Comparison of ENCODE assay signal across 8 cellular contexts in the genomic region with DNA sequence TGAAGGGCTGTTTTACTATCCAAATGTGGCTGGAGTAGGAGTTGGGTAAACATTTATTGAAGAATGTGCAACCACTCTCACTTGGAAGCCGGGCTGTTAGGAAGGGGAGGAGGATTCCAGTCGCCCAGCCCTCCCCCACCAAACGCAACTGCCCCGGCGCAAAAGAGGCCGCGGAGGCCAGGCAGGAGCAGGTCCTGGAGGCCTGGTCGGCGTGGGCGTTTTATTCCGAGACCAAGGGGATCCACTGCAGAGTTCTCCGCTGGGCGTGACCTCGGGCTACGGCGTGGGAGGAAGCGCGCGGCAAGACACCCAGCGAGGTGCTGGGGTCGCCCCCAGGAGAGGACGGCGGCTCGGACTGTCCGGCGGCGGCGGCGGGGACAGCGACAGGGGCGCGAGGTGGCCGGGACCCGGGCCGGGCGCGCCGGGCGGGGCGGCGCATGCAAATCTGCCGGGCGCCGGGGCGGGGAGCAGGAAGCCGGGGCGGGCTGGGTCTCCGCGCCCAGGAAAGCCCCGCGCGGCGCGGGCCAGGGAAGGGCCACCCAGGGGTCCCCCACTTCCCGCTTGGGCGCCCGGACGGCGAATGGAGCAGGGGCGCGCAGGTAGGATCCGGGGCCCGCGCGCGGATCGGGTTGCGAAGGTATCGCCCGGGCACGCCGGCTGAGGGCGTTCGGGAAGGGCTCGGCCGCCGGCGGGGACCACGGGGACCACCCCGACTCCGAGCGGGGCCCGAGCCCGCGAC. TPM values are rescaled to one million over a fixed set of nuclear protein-coding genes. Genes with fewer than 3 reads are reported as not detected.
DNase-seq lines count a peak whose midpoint lies in the region; ATAC-seq, FAIRE-seq and TF ChIP-seq lines count a peak whose summit lies in the region.

A gene (plus strand): TSS at position 553 of the 739 bp plus-strand sequence. CDS start 26,230 bp downstream, outside the sequence.

- DNase-seq in astrocyte (ENCODE audit: low read depth) (peak; percentile 69), NCI-H2227 treated with DMSO at 0.1 percent for 48 hours (lab: John Stamatoyannopoulos, UW) (no peak), NCI-H524 treated with DMSO at 0.1 percent for 48 hours (lab: John Stamatoyannopoulos, UW) (no peak)

- peak within 1 kb of the TSS; percentile 71 for H3K27ac Mint-ChIP-seq in astrocyte (ENCODE audit: unreplicated experiment)

- peak within 1 kb of the TSS; percentile 82 for H3K27ac ChIP-seq in astrocyte (ENCODE audit: low read depth, low read length)

- H3K36me3 ChIP-seq in astrocyte (ENCODE audit: insufficient read depth, low read length) (no peaks in the 10 kb centered on the region), skeletal muscle satellite cell (ENCODE audit: insufficient read depth, low read length) (no peaks in the 10 kb centered on the region)

- H3K9me3 ChIP-seq in astrocyte (ENCODE audit: insufficient read depth, low read depth, low read length) (no peaks in the 10 kb centered on the region), skeletal muscle satellite cell (replicated peaks; ENCODE audit: low read length) (no peaks in the 10 kb centered on the region)

- peaks cover 4% of the 10 kb centered on the region for H3K9me3 Mint-ChIP-seq in astrocyte (ENCODE audit: unreplicated experiment)

- peaks cover 48% of the 10 kb centered on the region for H3K79me2 ChIP-seq in astrocyte (ENCODE audit: insufficient read depth, low read length)

- no peaks in the 10 kb centered on the region for H3K36me3 Mint-ChIP-seq in astrocyte (ENCODE audit: low read depth, unreplicated experiment)

- FAIRE-seq in astrocyte (lab: Jason Lieb, UNC), result no peak

- peak within 1 kb of the TSS; percentile 96 for H3K9ac ChIP-seq in astrocyte (ENCODE audit: low read length)
- H3K9ac ChIP-seq in skeletal muscle satellite cell (ENCODE audit: low read depth, low read length), result peak within 1 kb of the TSS; percentile 98

- H3K4me2 ChIP-seq in astrocyte (ENCODE audit: low read length) (peak within 1 kb of the TSS; percentile 94), skeletal muscle satellite cell (ENCODE audit: low read length) (peak within 1 kb of the TSS; percentile 76)

- TF ChIP-seq CTCF in astrocyte (IDR thresholded peaks at IDR 0.05; ENCODE audit: insufficient read depth, low read depth, low read length), result no peak

- peaks cover 17% of the 10 kb centered on the region for H3K4me1 ChIP-seq in astrocyte (ENCODE audit: insufficient read depth, low read length)
- peaks cover 39% of the 10 kb centered on the region for H3K4me1 ChIP-seq in skeletal muscle satellite cell (ENCODE audit: control insufficient read depth, insufficient read depth, low read length)

- ATAC-seq in HG03097 (IDR thresholded peaks at IDR 0.05; ENCODE audit: low FRiP score, unreplicated experiment), result peak; percentile 52

- H3K4me3 Mint-ChIP-seq in astrocyte (ENCODE audit: unreplicated experiment), result peak within 1 kb of the TSS; percentile 93

- peak; percentile 59 for TF ChIP-seq POLR2A in GM18526 (IDR thresholded peaks at IDR 0.05; ENCODE audit: extremely low read depth, insufficient read length)

- H3K27me3 Mint-ChIP-seq in astrocyte (ENCODE audit: low read depth, unreplicated experiment), result no peaks in the 10 kb centered on the region

- peak within 1 kb of the TSS; percentile 71 for H3K4me3 ChIP-seq in astrocyte (ENCODE audit: insufficient read depth, low read depth, low read length)
- peak within 1 kb of the TSS; percentile 65 for H3K4me3 ChIP-seq in iPS-11a (ENCODE audit: low read depth, low read length)
- peak within 1 kb of the TSS; percentile 88 for H3K4me3 ChIP-seq in skeletal muscle satellite cell (ENCODE audit: low read length)

- peaks cover 34% of the 10 kb centered on the region for H4K20me1 ChIP-seq in astrocyte (ENCODE audit: insufficient read depth, low read length)

- intact Hi-C loops in T-helper 1 cell treated with Interleukin-12 subunit alpha and Interleukin-12 subunit beta and Interleukin-4 antibody, amounts not matched to agents 30 ng/mL and 1 ng/mL, for 36 hours (cut with micrococcal nuclease), result loop anchor here (1.0 to 2.0 kb wide), 4 partner anchors 17 to 78 kb away; a partner anchor contains a TSS

- H3K4me1 Mint-ChIP-seq in astrocyte (ENCODE audit: low read depth, unreplicated experiment), result peaks cover 13% of the 10 kb centered on the region

- peak within 1 kb of the TSS; percentile 84 for H2AFZ ChIP-seq in astrocyte (ENCODE audit: low read depth, low read length)

- H3K27me3 ChIP-seq in astrocyte (ENCODE audit: insufficient read depth, low read length) (no peaks in the 10 kb centered on the region), skeletal muscle satellite cell (ENCODE audit: control insufficient read depth, insufficient read depth, low read length) (no peaks in the 10 kb centered on the region)

RNA-seq across cellular contexts. Expression of the gene that starts here (rescaled TPM):
- total RNA-seq in T-helper 1 cell treated with Interleukin-12 subunit alpha and Interleukin-12 subunit beta and Interleukin-4 antibody, amounts not matched to agents 30 ng/mL and 1 ng/mL, for 36 hours, result 472 and 474 TPM in 2 replicates
- 17.5 and 17.6 TPM in 2 replicates for total RNA-seq in astrocyte
- 17.5 and 19.0 TPM in 2 replicates for total RNA-seq in skeletal muscle satellite cell (2012; rRNA removed)

Comparison
In these comparisons a context has a peak if more than half of its experiments do, and no peak if none do; other contexts are left out.
1. RNA of the gene that starts here (total RNA-seq): 472 to 474 TPM in T-helper 1 cell treated with Interleukin-12 subunit alpha and Interleukin-12 subunit beta and Interleukin-4 antibody, amounts not matched to agents 30 ng/mL and 1 ng/mL, for 36 hours; 17.5 to 17.6 TPM in astrocyte; every median in the first group is over 10 times any median in the second.
2. Peak in every context shown above with its lines, with median percentiles within 50 percentile points of each other: H3K4me3 ChIP-seq.